ENCODE assay signal across 8 cellular contexts in the genomic region with DNA sequence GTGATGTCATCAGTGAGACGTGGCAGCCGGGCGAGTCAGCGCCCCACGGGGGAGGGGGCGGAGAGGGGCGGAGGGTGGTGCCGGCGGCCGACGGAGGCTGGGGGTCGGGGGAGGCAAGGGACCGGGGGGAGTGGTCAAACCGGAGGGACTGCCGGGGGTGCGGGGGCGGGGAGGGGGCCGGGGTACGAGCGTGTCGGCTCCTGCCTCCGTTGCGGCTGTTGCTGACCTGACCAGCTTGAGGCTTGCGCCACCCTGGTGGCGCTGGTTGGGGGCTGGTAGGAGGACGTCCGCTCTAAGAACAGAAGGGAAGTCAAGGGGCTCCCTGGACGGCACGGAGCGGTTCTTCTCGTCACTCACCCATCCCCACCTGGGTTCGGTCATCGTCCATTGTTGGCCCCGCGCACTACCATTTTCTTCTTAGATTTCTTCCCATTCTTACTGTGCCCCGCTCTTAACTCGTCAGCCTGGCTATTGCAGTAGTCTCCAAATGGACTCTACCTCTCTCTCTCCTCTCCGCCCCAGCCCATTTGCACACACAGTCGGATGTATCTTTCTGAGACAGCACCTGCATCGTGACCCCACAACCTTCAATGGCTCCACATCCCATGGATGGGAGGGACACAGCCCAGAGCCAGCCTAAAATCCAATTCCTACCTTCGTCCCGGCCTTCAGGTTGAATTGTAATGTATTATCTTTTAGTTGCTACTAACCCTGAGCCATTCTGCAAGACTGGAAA. TPM values are rescaled to one million over a fixed set of nuclear protein-coding genes. Genes with fewer than 3 reads are reported as not detected.
DNase-seq lines count a peak whose midpoint lies in the region; ATAC-seq and TF ChIP-seq lines count a peak whose summit lies in the region.

No MANE protein-coding gene starts in this region.

- H3K4me1 ChIP-seq in NT2/D1 (ENCODE audit: insufficient read depth, insufficient read length) (no peaks in the 10 kb centered on the region), mesodermal cell (ENCODE audit: control insufficient read depth, insufficient read depth, low read length, poor library complexity, severe bottlenecking) (peaks cover 5% of the 10 kb centered on the region), aorta (ENCODE audit: control insufficient read depth in 1 of 2, insufficient read depth in 2 of 2, low read length in 2 of 2) (peaks cover 0 to 2% of the 10 kb centered on the region in 2 donors)

- 6% methylated on average over 24 to 25 of the region's 42 CpGs for WGBS in mesodermal cell (ENCODE audit: insufficient coverage in 2 of 2), 2 experiments
- WGBS in aorta, 2 donors, result 7 to 8% methylated on average over 36 to 42 of the region's 42 CpGs

- peak overlapping the region; percentile 77 for H3K9ac ChIP-seq in NT2/D1 (ENCODE audit: insufficient read length, low read depth)

- ATAC-seq in HG02884 (IDR thresholded peaks at IDR 0.05; ENCODE audit: unreplicated experiment) (peak; percentile 21), aorta (ENCODE audit: low FRiP score) (peak; percentile 61)

- no peak for TF ChIP-seq CTCF in choroid plexus epithelial cell (conservative IDR thresholded peaks at IDR 0.05; ENCODE audit: low read depth, low read length)
- TF ChIP-seq CTCF in GM20000 (IDR thresholded peaks at IDR 0.05; ENCODE audit: extremely low read depth, missing control alignments), result no peak

- H3K4me3 ChIP-seq in NT2/D1 (ENCODE audit: insufficient read length, low read depth) (peak overlapping the region; percentile 62), choroid plexus epithelial cell (ENCODE audit: low read depth, low read length) (peak overlapping the region; percentile 58), mesodermal cell (ENCODE audit: extremely low read depth, insufficient read depth, low read length, poor library complexity, severe bottlenecking) (peak overlapping the region; percentile 96), aorta (ENCODE audit: low read length in 2 of 2) (peak overlapping the region; percentile 29 to 75)

- H3K9me3 ChIP-seq in NT2/D1 (ENCODE audit: insufficient read depth, low read length) (no peaks in the 10 kb centered on the region), mesodermal cell (ENCODE audit: control insufficient read depth, low read length) (no peaks in the 10 kb centered on the region), aorta (ENCODE audit: control insufficient read depth, low read length) (no peaks in the 10 kb centered on the region)

- H3K27ac ChIP-seq in mesodermal cell (ENCODE audit: low read depth, low read length, severe bottlenecking), result peak overlapping the region; percentile 97
- peak overlapping the region in 1 of 2 donors; percentile 46 for H3K27ac ChIP-seq in aorta (ENCODE audit: low read depth in 1 of 2, low read length in 2 of 2)

- peak in 2 of 3 experiments; percentile 2 to 3 for DNase-seq in stimulated activated CD4-positive, alpha-beta T cell treated with anti-CD3 and anti-CD28 coated beads, TNF-alpha, amount 100 ng/mL, for 24 hours (ENCODE audit: low read depth in 3 of 3)
- no peak for DNase-seq in stimulated activated CD4-positive, alpha-beta T cell treated with anti-CD3 and anti-CD28 coated beads, Interleukin-1b, Interleukin-23, amount 100 ng/mL, for 48 hours
- peak; percentile 18 for DNase-seq in NT2/D1 (ENCODE audit: low read depth, low spot score)
- DNase-seq in choroid plexus epithelial cell (ENCODE audit: low read depth), result no peak
- DNase-seq in aorta, result no peak
- no peak for DNase-seq in GM20000 (ENCODE audit: low spot score)

- H3K27me3 ChIP-seq in NT2/D1 (ENCODE audit: insufficient read depth, insufficient read length) (no peaks in the 10 kb centered on the region), aorta (ENCODE audit: control insufficient read depth in 1 of 2, insufficient read depth in 2 of 2, low read length in 1 of 2) (no peaks in the 10 kb centered on the region)

- peaks cover 9% of the 10 kb centered on the region for H3K36me3 ChIP-seq in NT2/D1 (ENCODE audit: insufficient read depth, insufficient read length, low read length)
- H3K36me3 ChIP-seq in mesodermal cell (ENCODE audit: control insufficient read depth, insufficient read depth, low read length), result peaks cover 7% of the 10 kb centered on the region
- no peaks in the 10 kb centered on the region for H3K36me3 ChIP-seq in aorta (ENCODE audit: control insufficient read depth in 1 of 2, insufficient read depth in 2 of 2, low read length in 1 of 2)

- intact Hi-C loops in aorta (cut with DNase I), result loop anchor here in 1 of 2 donors (5.0 to 10.0 kb wide), 2 partner anchors 54 to 97 kb away; a partner anchor contains a TSS

RNA-seq across cellular contexts. Expression of a gene that starts 0.7 kb away (rescaled TPM):
- polyA plus RNA-seq in mesodermal cell (2013, experiment 1 of 2), result 244 TPM
- polyA plus RNA-seq in mesodermal cell (2013, experiment 2 of 2), result 238 TPM
- total RNA-seq in aorta, result 100 to 1,000 TPM; 135 to 165 TPM
- polyA plus RNA-seq in aorta, result 100 to 1,000 TPM; 118 to 124 TPM

Comparison
In these comparisons a context has a peak if more than half of its experiments do, and no peak if none do; other contexts are left out.
1. DNase-seq: peak in stimulated activated CD4-positive, alpha-beta T cell treated with anti-CD3 and anti-CD28 coated beads, TNF-alpha, amount 100 ng/mL, for 24 hours (2 of 3) and NT2/D1 (single experiment); none in stimulated activated CD4-positive, alpha-beta T cell treated with anti-CD3 and anti-CD28 coated beads, Interleukin-1b, Interleukin-23, amount 100 ng/mL, for 48 hours (single experiment), choroid plexus epithelial cell (single experiment), aorta (0 of 2) and GM20000 (single experiment).
2. Peak in every context shown above with its lines, with median percentiles within 50 percentile points of each other: H3K4me3 ChIP-seq.